ENCODE assay signal across 21 cellular contexts in the genomic region with DNA sequence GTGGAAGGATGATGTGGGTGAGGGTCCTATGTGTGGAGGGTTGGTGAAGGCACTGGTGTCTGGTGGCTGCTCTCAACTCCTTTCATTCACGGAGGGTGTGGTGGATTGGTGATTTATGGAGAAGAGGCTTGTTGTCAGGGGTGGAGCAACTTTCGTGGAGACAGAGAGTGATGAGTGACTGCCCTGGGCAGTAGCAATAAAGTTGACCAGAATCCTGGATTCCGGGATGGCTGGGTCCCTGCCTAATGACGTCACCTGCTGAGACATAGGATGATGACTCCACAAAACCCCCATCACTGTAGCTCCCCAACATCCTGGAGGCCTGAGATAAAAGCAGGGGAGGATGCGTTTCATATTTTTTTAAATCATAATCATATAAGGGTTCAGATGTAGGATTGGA.
"Had no signal": no experiment of that assay in that cellular context is flagged by ENCODE, and none has a peak within 500 bp of the region (broad histone marks: within the 10 kb centered on the region; RNA-seq: fewer than 3 reads in every experiment).

No MANE protein-coding gene starts in this region.

- H3K4me3 Mint-ChIP-seq: dendritic cell treated with granulocyte-macrophage colony-stimulating factor and Interleukin-4, amounts not matched to agents 40 ng/mL and 50 ng/mL, for 4 days; natural killer cell treated with Interleukin-12 subunit alpha and Interleukin-12 subunit beta and Interleukin-15 and Interleukin-18, amount 100 ng/mL, for 72 hours; neural progenitor cell had no signal

- DNase-seq: cerebellar nuclear complex; esophagus squamous epithelium; glutamatergic neuron; islet precursor cell; left ventricle myocardium inferior; lower lobe of right lung; mesenchymal stem cell; midbrain; nucleus accumbens; ovary; right cardiac atrium; stimulated activated CD4-positive, alpha-beta T cell treated with anti-CD3 and anti-CD28 coated beads, Interleukin-2, amount 100 ng/mL, for 48 hours; stimulated activated naive CD8-positive, alpha-beta T cell treated with anti-CD3 and anti-CD28 coated beads, Interleukin-15, Interleukin-2, amounts not matched to agents 100 U/mL and 50 U/mL, for 24 hours had no signal

- H3K4me1 ChIP-seq: left ventricle myocardium inferior, lower lobe of right lung, tibial nerve had no signal

- H3K27ac Mint-ChIP-seq: dendritic cell treated with granulocyte-macrophage colony-stimulating factor and Interleukin-4, amounts not matched to agents 40 ng/mL and 50 ng/mL, for 4 days; natural killer cell treated with Interleukin-12 subunit alpha and Interleukin-12 subunit beta and Interleukin-15 and Interleukin-18, amount 100 ng/mL, for 72 hours; neural progenitor cell; progenitor cell of endocrine pancreas had no signal

- ATAC-seq: lower lobe of right lung; right cardiac atrium; stimulated activated naive CD8-positive, alpha-beta T cell treated with anti-CD3 and anti-CD28 coated beads, Interleukin-15, Interleukin-2, amounts not matched to agents 100 U/mL and 50 U/mL, for 24 hours had no signal

- H3K36me3 ChIP-seq: esophagus squamous epithelium, left ventricle myocardium inferior, lower lobe of right lung, neural progenitor cell, ovary, tibial nerve had no signal

- FAIRE-seq: colon, frontal cortex had no signal

- H3K36me3 Mint-ChIP-seq: natural killer cell treated with Interleukin-12 subunit alpha and Interleukin-12 subunit beta and Interleukin-15 and Interleukin-18, amount 100 ng/mL, for 72 hours; neural progenitor cell had no signal

- H3K4me2 ChIP-seq: neural progenitor cell, smooth muscle cell had no signal

- H3K4me3 ChIP-seq: esophagus squamous epithelium, left ventricle myocardium inferior, lower lobe of right lung, neural progenitor cell, ovary, smooth muscle cell, tibial nerve had no signal

- H3K27ac ChIP-seq: esophagus squamous epithelium, left ventricle myocardium inferior, lower lobe of right lung, neural progenitor cell, ovary, tibial nerve had no signal

- H3K9me3 ChIP-seq: lower lobe of right lung, ovary, tibial nerve had no signal

- H3K27me3 ChIP-seq: esophagus squamous epithelium, neural progenitor cell, ovary, tibial nerve had no signal

- H3K9me3 Mint-ChIP-seq: natural killer cell treated with Interleukin-12 subunit alpha and Interleukin-12 subunit beta and Interleukin-15 and Interleukin-18, amount 100 ng/mL, for 72 hours had no signal

- H3K9ac ChIP-seq: neural progenitor cell had no signal

- H2AFZ ChIP-seq: neural progenitor cell had no signal
